In the genomic region with DNA sequence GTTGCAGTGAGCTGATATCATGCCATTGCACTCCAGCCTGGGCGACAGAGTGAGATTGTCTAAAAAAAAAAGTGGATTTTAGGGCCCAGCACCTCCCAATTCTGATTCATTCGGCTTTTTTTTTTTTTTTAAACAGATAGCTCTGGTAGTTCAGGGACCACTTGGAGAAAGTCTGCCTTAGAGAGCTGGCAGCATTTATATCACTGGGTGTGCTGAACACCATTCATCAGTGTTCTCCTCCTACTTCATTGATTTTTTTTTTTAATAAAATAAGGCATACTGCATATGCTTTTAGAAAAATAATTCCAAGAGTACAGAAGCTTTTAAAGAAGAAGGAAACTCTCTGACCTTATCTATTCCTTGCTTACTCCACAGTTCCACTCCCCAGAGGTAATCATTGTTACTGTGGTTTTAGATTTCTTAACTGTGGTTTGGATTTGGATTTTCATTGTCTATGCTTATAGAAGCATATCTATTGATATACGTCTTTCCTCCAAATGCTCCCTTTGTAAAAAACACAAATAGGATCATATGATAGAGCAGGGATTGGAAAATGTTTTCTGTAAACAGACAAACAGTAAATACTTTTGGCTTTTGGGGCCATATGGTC, we compare ENCODE assay signal across 12 cellular contexts. TPM values are rescaled to one million over a fixed set of nuclear protein-coding genes. Genes with fewer than 3 reads are reported as not detected.
A peak's percentile ranks its signal among the peaks of the same experiment; 100 is the strongest.
DNase-seq lines count a peak whose midpoint lies in the region; ATAC-seq lines count a peak whose summit lies in the region.
"Had no signal": no experiment of that assay in that cellular context is flagged by ENCODE, and none has a peak within 500 bp of the region (broad histone marks: within the 10 kb centered on the region; RNA-seq: fewer than 3 reads in every experiment).

No MANE protein-coding gene starts in this region.

- H3K36me3 ChIP-seq in GM23248 (ENCODE audit: low read depth) (no peaks in the 10 kb centered on the region), SK-N-MC (ENCODE audit: insufficient read depth, low read length) (no peaks in the 10 kb centered on the region)

- peaks cover 46% of the 10 kb centered on the region for H3K4me1 ChIP-seq in GM23248 (ENCODE audit: insufficient read depth)

- H3K9ac ChIP-seq in GM23248 (peak overlapping the region; percentile 52), SK-N-MC (ENCODE audit: insufficient read length) (peak overlapping the region; percentile 60)

- peak overlapping the region; percentile 74 for H3K4me2 ChIP-seq in GM23248 (ENCODE audit: unreplicated experiment)

- H3K27ac ChIP-seq in GM23248 (peak overlapping the region; percentile 95), SK-N-MC (peak overlapping the region; percentile 98), skin epidermis (peak overlapping the region in 15 of 21 experiments; percentile 3 to 73 (median 31))

- H3K4me3 ChIP-seq in GM23248 (peak overlapping the region; percentile 28), SK-N-MC (peak overlapping the region; percentile 51), skin epidermis (no peak overlapping the region)

- intact Hi-C loops in cardiac septum (cut with DNase I), result no loop called here

- H3K27ac Mint-ChIP-seq in stimulated activated naive CD8-positive, alpha-beta T cell treated with anti-CD3 and anti-CD28 coated beads, Interleukin-15, amount 100 ng/mL, for 72 hours, result no peak overlapping the region

- H3F3A ChIP-seq in GM23248 (ENCODE audit: insufficient read depth), result peaks cover 52% of the 10 kb centered on the region

- H3K4me1 Mint-ChIP-seq in stimulated activated naive CD8-positive, alpha-beta T cell treated with anti-CD3 and anti-CD28 coated beads, Interleukin-15, amount 100 ng/mL, for 72 hours, result no peaks in the 10 kb centered on the region

- DNase-seq in GM23248 (peak; percentile 49), SK-N-MC (ENCODE audit: low read depth, low spot score) (no peak), fibroblast of peridontal ligament (ENCODE audit: extremely low read depth) (peak; percentile 83), cardiac septum (ENCODE audit: low spot score) (no peak)
- no peak for DNase-seq in stimulated activated naive CD8-positive, alpha-beta T cell treated with anti-CD3 and anti-CD28 coated beads, Interleukin-15, amount 100 ng/mL, for 72 hours
- no peak for DNase-seq in stimulated activated CD4-positive, alpha-beta T cell treated with anti-CD3 and anti-CD28 coated beads, Interleukin-4, amount 100 ng/mL, for 24 hours
- DNase-seq: activated naive CD4-positive, alpha-beta T cell treated with Interleukin-2 at 50 U/mL for 16 hours; COR-L47; NCI-H1048; NCI-H510A treated with DMSO at 0.1 percent for 48 hours; RPMI8226 had no signal

- peak overlapping the region; percentile 30; the same call in 1 of the 2 replicates for H2AFZ ChIP-seq in GM23248

- H3K9me2 ChIP-seq in GM23248 (ENCODE audit: insufficient read depth), result no peaks in the 10 kb centered on the region

- H3K9me3 ChIP-seq in GM23248 (ENCODE audit: low read depth) (no peaks in the 10 kb centered on the region), SK-N-MC (ENCODE audit: low read depth, low read length) (no peaks in the 10 kb centered on the region)

- 0 to 1% methylated on average over 3 of the region's 3 CpGs for WGBS in GM23248 (ENCODE audit: low coverage in 1 of 2, low lambda C conversion rate in 2 of 2, missing lambda C conversion rate in 2 of 2), 2 experiments

- H3K79me2 ChIP-seq in GM23248 (ENCODE audit: insufficient read depth), result no peaks in the 10 kb centered on the region

- ATAC-seq in stimulated activated naive CD8-positive, alpha-beta T cell treated with anti-CD3 and anti-CD28 coated beads, Interleukin-15, amount 100 ng/mL, for 72 hours, result no peak

- H3K4me3 Mint-ChIP-seq in stimulated activated naive CD8-positive, alpha-beta T cell treated with anti-CD3 and anti-CD28 coated beads, Interleukin-15, amount 100 ng/mL, for 72 hours, result no peak overlapping the region

- no peaks in the 10 kb centered on the region for H3K9me3 Mint-ChIP-seq in stimulated activated naive CD8-positive, alpha-beta T cell treated with anti-CD3 and anti-CD28 coated beads, Interleukin-15, amount 100 ng/mL, for 72 hours

- H3K27me3 Mint-ChIP-seq in stimulated activated naive CD8-positive, alpha-beta T cell treated with anti-CD3 and anti-CD28 coated beads, Interleukin-15, amount 100 ng/mL, for 72 hours, result no peaks in the 10 kb centered on the region

- H3K27me3 ChIP-seq in GM23248 (replicated peaks; ENCODE audit: insufficient read depth), result no peaks in the 10 kb centered on the region

- H4K20me1 ChIP-seq in GM23248 (ENCODE audit: insufficient read depth), result no peaks in the 10 kb centered on the region

- in situ Hi-C loops in GM23248 (cut with MboI), result no loop called here

RNA-seq across cellular contexts. Expression of gene SAR1A, which starts 21.0 kb away (rescaled TPM):
- 153 and 163 TPM in 2 replicates for total RNA-seq in GM23248 (2014; rRNA removed; shearing (Covaris generic))
- 181 and 186 TPM in 2 replicates for polyA plus RNA-seq in GM23248 (2016; fragmentation: Nextera tagmentation; extraction: Ambion mirVana)
- total RNA-seq in cardiac septum, result 87.1 TPM

RNA-seq across cellular contexts. Expression of gene PPA1, which starts 42.0 kb away (rescaled TPM):
- 105 and 117 TPM in 2 replicates for total RNA-seq in GM23248 (2014; rRNA removed; shearing (Covaris generic))
- 103 and 110 TPM in 2 replicates for polyA plus RNA-seq in GM23248 (2016; fragmentation: Nextera tagmentation; extraction: Ambion mirVana)
- total RNA-seq in cardiac septum, result 68.6 TPM

RNA-seq across cellular contexts. Expression of gene TYSND1, which starts 44.8 kb away (rescaled TPM):
- 6.4 and 8.1 TPM in 2 replicates for total RNA-seq in GM23248 (2014; rRNA removed; shearing (Covaris generic))
- polyA plus RNA-seq in GM23248 (2016; fragmentation: Nextera tagmentation; extraction: Ambion mirVana), result 3.9 and 4.0 TPM in 2 replicates
- 5.2 TPM for total RNA-seq in cardiac septum

RNA-seq across cellular contexts. Expression of gene AIFM2, which starts 58.6 kb away (rescaled TPM):
- total RNA-seq in GM23248 (2014; rRNA removed; shearing (Covaris generic)), result 5.7 and 7.1 TPM in 2 replicates
- 8.1 and 10.3 TPM in 2 replicates for polyA plus RNA-seq in GM23248 (2016; fragmentation: Nextera tagmentation; extraction: Ambion mirVana)
- 19.4 TPM for total RNA-seq in cardiac septum

Comparison
In these comparisons a context has a peak if more than half of its experiments do, and no peak if none do; other contexts are left out.
1. DNase-seq: peak in GM23248 (single experiment) and fibroblast of peridontal ligament (single experiment); none in SK-N-MC (single experiment), stimulated activated naive CD8-positive, alpha-beta T cell treated with anti-CD3 and anti-CD28 coated beads, Interleukin-15, amount 100 ng/mL, for 72 hours (0 of 2), stimulated activated CD4-positive, alpha-beta T cell treated with anti-CD3 and anti-CD28 coated beads, Interleukin-4, amount 100 ng/mL, for 24 hours (single experiment) and cardiac septum (single experiment).
2. H3K27ac ChIP-seq: peak in every context shown above with its lines; median percentile 98 in SK-N-MC; 95 in GM23248; 31 in skin epidermis.
3. H3K4me3 ChIP-seq: peak in GM23248 (single experiment) and SK-N-MC (single experiment); none in skin epidermis (0 of 7).